ENCODE assay signal across 8 cellular contexts in the genomic region with DNA sequence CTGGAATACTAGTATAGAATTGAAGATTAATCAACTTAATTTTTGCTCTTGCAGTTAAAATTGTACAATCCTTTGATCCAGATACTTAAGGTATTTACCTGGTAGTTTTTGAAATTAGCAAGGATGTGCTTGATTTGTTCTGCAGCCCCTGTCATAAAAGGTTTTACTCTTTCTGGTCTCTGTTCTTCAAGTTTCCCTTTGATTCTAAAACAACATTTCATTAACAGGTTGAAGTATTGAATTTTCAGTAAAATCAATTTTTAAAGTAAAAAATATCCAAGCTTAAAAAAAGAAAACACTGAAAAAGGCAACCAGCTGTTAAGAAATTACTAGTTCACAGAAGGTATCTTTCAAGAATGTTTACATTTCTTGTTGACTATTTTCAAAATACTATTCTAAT. TPM values are rescaled to one million over a fixed set of nuclear protein-coding genes. Genes with fewer than 3 reads are reported as not detected.
DNase-seq lines count a peak whose midpoint lies in the region; ATAC-seq and TF ChIP-seq lines count a peak whose summit lies in the region.

No MANE protein-coding gene starts in this region.

- peak overlapping the region; percentile 83 for H3K4me2 ChIP-seq in skeletal muscle satellite cell (ENCODE audit: low read length)

- H3K27me3 Mint-ChIP-seq in activated B cell treated with CpG ODN at 0.5 μM for 24 hours, result no peaks in the 10 kb centered on the region

- H3K9me3 ChIP-seq in HAP-1, result no peaks in the 10 kb centered on the region
- H3K9me3 ChIP-seq in gastroesophageal sphincter, result no peaks in the 10 kb centered on the region
- no peaks in the 10 kb centered on the region for H3K9me3 ChIP-seq in skeletal muscle satellite cell (replicated peaks; ENCODE audit: low read length)

- POLR2A ChIA-PET in activated B cell treated with CpG ODN at 0.5 μM for 24 hours (lab: Charles Lee), result no interaction called here

- CTCF ChIA-PET in activated B cell treated with CpG ODN at 0.5 μM for 24 hours (lab: Charles Lee), result interaction anchor here (1.1 to 1.5 kb wide), 4 partner anchors 28 to 151 kb away, joined by 3 to 10 read pairs (median 4); no protein-coding TSS in a partner anchor

- TF ChIP-seq CTCF in activated B cell treated with CpG ODN at 0.5 μM for 24 hours (IDR thresholded peaks at IDR 0.05) (no peak), gastroesophageal sphincter (IDR thresholded peaks at IDR 0.05) (no peak)

- intact Hi-C loops in activated B cell treated with CpG ODN at 0.5 μM for 24 hours (cut with micrococcal nuclease), result no loop called here

- ATAC-seq in activated B cell treated with CpG ODN at 0.5 μM for 24 hours (ENCODE audit: low read depth) (no peak), gastroesophageal sphincter (no peak), GM21390 (IDR thresholded peaks at IDR 0.05; ENCODE audit: unreplicated experiment) (no peak), GM21717 (IDR thresholded peaks at IDR 0.05; ENCODE audit: unreplicated experiment) (no peak)

- peak overlapping the region; percentile 92 for H3K4me3 ChIP-seq in HAP-1
- peak overlapping the region; percentile 87 to 90 for H3K4me3 ChIP-seq in gastroesophageal sphincter
- H3K4me3 ChIP-seq in skeletal muscle satellite cell (ENCODE audit: low read length), result peak overlapping the region; percentile 93

- TF ChIP-seq POLR2A in gastroesophageal sphincter (IDR thresholded peaks at IDR 0.05), result no peak

- no peak for TF ChIP-seq EP300 in gastroesophageal sphincter (IDR thresholded peaks at IDR 0.05)

- peaks cover 66% of the 10 kb centered on the region for H3K36me3 ChIP-seq in HAP-1 (replicated peaks)
- H3K36me3 ChIP-seq in gastroesophageal sphincter, result peaks cover 15 to 61% of the 10 kb centered on the region in 2 donors
- peaks cover 60% of the 10 kb centered on the region for H3K36me3 ChIP-seq in skeletal muscle satellite cell (ENCODE audit: insufficient read depth, low read length)

- H3K27ac Mint-ChIP-seq in activated B cell treated with CpG ODN at 0.5 μM for 24 hours, result peak overlapping the region; percentile 99

- in situ Hi-C loops in HAP-1 (cut with MboI; ENCODE audit: low sequenced_read_pairs), result no loop called here

- H3K4me1 Mint-ChIP-seq in activated B cell treated with CpG ODN at 0.5 μM for 24 hours, result peaks cover 70% of the 10 kb centered on the region

- DNase-seq in HAP-1 (ENCODE audit: low spot score in 2 of 2), result no peak
- DNase-seq in activated B cell treated with CpG ODN at 0.5 μM for 24 hours, result no peak
- no peak for DNase-seq in DMS153 (lab: John Stamatoyannopoulos, UW)
- no peak for DNase-seq in DMS79 (lab: John Stamatoyannopoulos, UW)

- H3K27me3 ChIP-seq in HAP-1 (ENCODE audit: low read depth) (no peaks in the 10 kb centered on the region), gastroesophageal sphincter (no peaks in the 10 kb centered on the region), skeletal muscle satellite cell (ENCODE audit: control insufficient read depth, insufficient read depth, low read length) (no peaks in the 10 kb centered on the region)

- peaks cover 65% of the 10 kb centered on the region for H3K36me3 Mint-ChIP-seq in activated B cell treated with CpG ODN at 0.5 μM for 24 hours (ENCODE audit: low read depth)

- peak overlapping the region; percentile 99 for H3K9ac ChIP-seq in skeletal muscle satellite cell (ENCODE audit: low read depth, low read length)

- H3K9me3 Mint-ChIP-seq in activated B cell treated with CpG ODN at 0.5 μM for 24 hours, result no peaks in the 10 kb centered on the region

- peak overlapping the region in 3 of 4 donors; percentile 100 for H3K27ac ChIP-seq in gastroesophageal sphincter

- peak overlapping the region; percentile 99 for H3K4me3 Mint-ChIP-seq in activated B cell treated with CpG ODN at 0.5 μM for 24 hours

- H3K4me1 ChIP-seq in HAP-1, result peaks cover 19% of the 10 kb centered on the region
- peaks cover 10 to 73% (median 32%) of the 10 kb centered on the region in 3 donors for H3K4me1 ChIP-seq in gastroesophageal sphincter
- peaks cover 55% of the 10 kb centered on the region for H3K4me1 ChIP-seq in skeletal muscle satellite cell (ENCODE audit: control insufficient read depth, insufficient read depth, low read length)

RNA-seq across cellular contexts. Expression of gene TPT1, which starts 1.6 kb away (rescaled TPM):
- total RNA-seq in activated B cell treated with CpG ODN at 0.5 μM for 24 hours (3,880 and 4,323 TPM in 2 replicates), gastroesophageal sphincter (1,000 to 10,000 TPM; 1,925 to 3,753 (median 2,929) TPM)
- total RNA-seq in skeletal muscle satellite cell (2012; rRNA removed), result 1,854 and 2,568 TPM in 2 replicates
